Comparison of ENCODE assay signal across 8 cellular contexts in the genomic region with DNA sequence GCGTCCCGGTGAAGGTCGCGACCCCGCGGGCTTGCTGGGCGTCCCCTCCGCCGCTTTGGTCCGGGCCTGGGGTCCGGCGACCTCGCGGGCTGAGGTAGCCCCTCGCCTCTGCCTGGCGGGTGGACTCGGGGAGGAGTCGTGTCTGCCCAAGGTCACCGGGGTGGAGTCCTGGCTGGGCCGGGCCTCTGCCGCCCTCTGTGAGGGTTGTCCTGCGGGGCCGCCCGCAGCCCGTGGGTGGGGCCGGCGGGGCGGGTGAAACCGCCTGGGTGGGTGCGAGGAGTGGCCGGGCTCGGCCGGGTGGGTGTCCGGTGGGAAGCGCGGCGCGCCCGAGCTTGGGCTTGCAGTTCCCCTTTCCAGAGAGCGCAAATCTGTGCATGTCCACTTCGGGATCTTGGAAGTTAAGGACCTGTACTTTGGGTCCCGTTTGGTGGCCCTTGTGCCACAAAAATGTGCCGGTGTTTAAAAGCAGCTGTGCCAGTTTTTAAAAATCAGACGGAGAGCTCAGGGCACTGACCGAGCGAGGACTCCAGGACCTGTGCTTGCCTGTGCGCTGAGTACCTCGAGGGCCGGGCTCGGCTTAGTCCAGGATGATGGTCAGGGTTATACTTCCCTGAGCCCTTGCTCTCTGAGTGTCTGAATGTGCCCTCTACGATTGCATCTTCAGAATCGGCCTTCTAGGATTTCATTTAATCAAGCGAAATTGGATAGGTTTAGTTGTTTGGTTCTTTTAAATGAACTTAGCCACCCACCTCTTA.
A peak's percentile ranks its signal among the peaks of the same experiment; 100 is the strongest.
DNase-seq lines count a peak whose midpoint lies in the region; ATAC-seq and TF ChIP-seq lines count a peak whose summit lies in the region.
"Not testable (repeated sequence)": the region's sequence is repeated elsewhere in the genome, so short reads cannot be mapped to it uniquely, and the experiment has no call there.

No MANE protein-coding gene starts in this region.

- not testable (repeated sequence) for TF ChIP-seq POLR2A in sigmoid colon (IDR thresholded peaks at IDR 0.05)

- H3K36me3 Mint-ChIP-seq in dendritic cell treated with granulocyte-macrophage colony-stimulating factor and Interleukin-4, amounts not matched to agents 40 ng/mL and 50 ng/mL, for 4 days (ENCODE audit: low read depth), result not testable (repeated sequence)

- not testable (repeated sequence) for TF ChIP-seq EP300 in sigmoid colon (IDR thresholded peaks at IDR 0.05)

- not testable (repeated sequence) for H3K27me3 Mint-ChIP-seq in dendritic cell treated with granulocyte-macrophage colony-stimulating factor and Interleukin-4, amounts not matched to agents 40 ng/mL and 50 ng/mL, for 4 days

- not testable (repeated sequence) for BruUV-seq in A673 (replicated peaks; lab: Mats Ljungman, UMichigan)

- not testable (repeated sequence) for H3K4me1 ChIP-seq in A673 (ENCODE audit: insufficient read depth, low read length, poor library complexity, severe bottlenecking); sigmoid colon

- TF ChIP-seq CTCF in A673 (conservative IDR thresholded peaks at IDR 0.05; ENCODE audit: low read depth, low read length); kidney epithelial cell (IDR thresholded peaks at IDR 0.05; ENCODE audit: insufficient read depth, low read length, poor library complexity, severe bottlenecking); sigmoid colon (IDR thresholded peaks at IDR 0.05): not testable (repeated sequence)

- H3K9me3 ChIP-seq in A673 (ENCODE audit: low read depth, low read length, poor library complexity, severe bottlenecking); sigmoid colon: not testable (repeated sequence)

- H3K27ac Mint-ChIP-seq in dendritic cell treated with granulocyte-macrophage colony-stimulating factor and Interleukin-4, amounts not matched to agents 40 ng/mL and 50 ng/mL, for 4 days, result peak overlapping the region; percentile 67

- intact Hi-C loops in A673 (cut with micrococcal nuclease; ENCODE audit: unreplicated experiment); dendritic cell treated with granulocyte-macrophage colony-stimulating factor and Interleukin-4, amounts not matched to agents 40 ng/mL and 50 ng/mL, for 4 days (cut with micrococcal nuclease): not testable (repeated sequence)
- intact Hi-C loops in sigmoid colon (cut with DNase I), result loop anchor here (5.0 kb wide), 1 partner anchor 194 kb away; no protein-coding TSS in a partner anchor

- H3K4me1 Mint-ChIP-seq in dendritic cell treated with granulocyte-macrophage colony-stimulating factor and Interleukin-4, amounts not matched to agents 40 ng/mL and 50 ng/mL, for 4 days (ENCODE audit: low read depth), result peaks cover 10% of the 10 kb centered on the region

- H3K4me3 ChIP-seq in A673 (ENCODE audit: low read depth, low read length, poor library complexity, severe bottlenecking) (peak overlapping the region; percentile 62), kidney epithelial cell (ENCODE audit: low read depth, low read length) (peak overlapping the region; percentile 51), sigmoid colon (peak overlapping the region; percentile 54 to 78 (median 58))

- CTCF ChIA-PET in A673 (lab: Charles Lee), result not testable (repeated sequence)

- 1 to 7% methylated on average over 21 to 27 of the region's 53 CpGs for WGBS in sigmoid colon, 2 donors

- H3K27ac ChIP-seq in A673 (ENCODE audit: low read depth, low read length, poor library complexity, severe bottlenecking), result not testable (repeated sequence)
- H3K27ac ChIP-seq in sigmoid colon, result peak overlapping the region; percentile 77 to 89 (median 83)

- not testable (repeated sequence) for H3K9me3 Mint-ChIP-seq in dendritic cell treated with granulocyte-macrophage colony-stimulating factor and Interleukin-4, amounts not matched to agents 40 ng/mL and 50 ng/mL, for 4 days

- peak; percentile 33 for ATAC-seq in GM19025 (IDR thresholded peaks at IDR 0.05; ENCODE audit: low read depth, unreplicated experiment)
- peak; percentile 33 for ATAC-seq in HG02610 (IDR thresholded peaks at IDR 0.05; ENCODE audit: unreplicated experiment)
- ATAC-seq in HG03565 (IDR thresholded peaks at IDR 0.05; ENCODE audit: unreplicated experiment), result peak; percentile 29

- not testable (repeated sequence) for H3K36me3 ChIP-seq in A673 (ENCODE audit: insufficient read depth, low read length, poor library complexity, severe bottlenecking); kidney epithelial cell (ENCODE audit: control insufficient read depth, insufficient read depth, low read length); sigmoid colon

- not testable (repeated sequence) for H3K27me3 ChIP-seq in A673 (replicated peaks; ENCODE audit: insufficient read depth, low read depth, low read length, poor library complexity); kidney epithelial cell (ENCODE audit: control insufficient read depth, insufficient read depth, low read length); sigmoid colon

- H3K4me3 Mint-ChIP-seq in dendritic cell treated with granulocyte-macrophage colony-stimulating factor and Interleukin-4, amounts not matched to agents 40 ng/mL and 50 ng/mL, for 4 days, result peak overlapping the region; percentile 48

- POLR2A ChIA-PET in A673 (lab: Charles Lee; ENCODE audit: low non-redundant PET), result not testable (repeated sequence)

- DNase-seq in A673 (ENCODE audit: low spot score); kidney epithelial cell (ENCODE audit: low read depth); sigmoid colon: not testable (repeated sequence)
- DNase-seq in activated CD4-positive, alpha-beta T cell treated with anti-CD3 and anti-CD28 coated beads for 48 hours, result peak; percentile 16
